In the genomic region with DNA sequence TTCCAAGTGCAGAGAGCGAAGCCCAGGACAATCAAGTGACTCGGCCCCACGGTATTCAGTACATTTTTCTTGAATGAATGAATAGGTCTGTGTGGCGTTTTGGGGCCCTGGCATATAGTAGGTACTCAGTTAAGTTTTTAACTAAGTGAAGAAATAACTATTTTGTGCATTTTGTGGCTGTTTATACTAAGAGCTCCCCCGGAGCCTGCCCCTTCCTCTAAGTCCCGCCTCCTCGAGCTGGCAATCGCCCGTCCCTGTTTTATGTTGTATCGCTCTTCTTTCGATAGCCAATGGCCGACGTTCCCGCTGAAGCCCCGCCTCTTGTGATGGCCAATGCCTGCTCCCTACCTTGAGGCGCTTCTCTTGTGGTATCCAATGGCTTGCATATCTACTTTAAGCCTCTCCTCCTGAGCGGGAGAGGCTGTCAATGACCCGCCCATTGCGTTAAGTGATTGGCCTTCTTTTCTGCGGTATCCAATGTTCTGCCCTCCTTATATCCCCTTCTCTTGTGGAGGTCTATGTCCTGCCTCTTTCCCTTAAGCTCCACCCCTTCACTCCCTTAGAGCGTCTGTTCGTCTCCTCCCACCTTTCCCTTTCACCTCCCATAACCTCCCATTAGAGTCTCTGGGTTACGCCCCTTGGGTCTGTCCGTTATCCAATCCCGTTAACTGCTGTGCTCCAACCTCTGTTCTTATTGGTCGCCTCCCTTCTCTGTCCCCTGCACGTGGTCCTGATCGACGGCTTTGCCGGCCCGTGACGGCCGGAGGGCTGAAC, we compare ENCODE assay signal across 8 cellular contexts. TPM values are rescaled to one million over a fixed set of nuclear protein-coding genes. Genes with fewer than 3 reads are reported as not detected.
DNase-seq lines count a peak whose midpoint lies in the region; ATAC-seq, FAIRE-seq and TF ChIP-seq lines count a peak whose summit lies in the region.

No MANE protein-coding gene starts in this region.

- H3K9me3 ChIP-seq in cardiac muscle cell (ENCODE audit: low read depth) (no peaks in the 10 kb centered on the region), pancreas (no peaks in the 10 kb centered on the region), tibial artery (no peaks in the 10 kb centered on the region)

- H3K27me3 ChIP-seq in cardiac muscle cell (no peaks in the 10 kb centered on the region), pancreas (no peaks in the 10 kb centered on the region), tibial artery (no peaks in the 10 kb centered on the region)

- H3K4me1 ChIP-seq in cardiac muscle cell (ENCODE audit: low read depth) (peaks cover 4% of the 10 kb centered on the region), pancreas (peaks cover 0 to 3% (median 0%) of the 10 kb centered on the region in 3 donors), tibial artery (peaks cover 0 to 31% (median 25%) of the 10 kb centered on the region in 4 donors)

- intact Hi-C loops in pancreas (cut with DNase I) (no loop called here), tibial artery (cut with DNase I; ENCODE audit: low total_unique reads) (no loop called here)

- 1% methylated on average over 33 of the region's 33 CpGs for WGBS in pancreas, 2 donors

- FAIRE-seq in pancreas (lab: Jason Lieb, UNC), result peak; percentile 99

- peak; percentile 99 for DNase-seq in GM10266 (ENCODE audit: extremely low spot score)
- peak; percentile 100 for DNase-seq in NCI-H1105 treated with DMSO at 0.1 percent for 48 hours (lab: John Stamatoyannopoulos, UW)
- peak; percentile 100 for DNase-seq in SKM-1 (lab: John Stamatoyannopoulos, UW; ENCODE audit: unreplicated experiment)
- peak; percentile 95 for DNase-seq in activated naive CD8-positive, alpha-beta T cell treated with anti-CD3 and anti-CD28 coated beads, Interleukin-2, amount 50 U/mL, for 16 hours (ENCODE audit: low read depth, low spot score)
- peak; percentile 99 to 100 for DNase-seq in cardiac muscle cell (ENCODE audit: low read depth in 1 of 2, low spot score in 1 of 2)
- peak; percentile 89 to 99 (median 98) for DNase-seq in pancreas
- peak; percentile 99 for DNase-seq in tibial artery

- peaks cover 2% of the 10 kb centered on the region for H3K36me3 ChIP-seq in cardiac muscle cell
- H3K36me3 ChIP-seq in pancreas, result peaks cover 0 to 6% (median 0%) of the 10 kb centered on the region in 3 donors
- peaks cover 4 to 15% (median 8%) of the 10 kb centered on the region in 3 donors for H3K36me3 ChIP-seq in tibial artery

- TF ChIP-seq CTCF in GM10266 (IDR thresholded peaks at IDR 0.05; ENCODE audit: control insufficient read depth, insufficient read depth, low read depth, missing control alignments), result no peak
- TF ChIP-seq CTCF in cardiac muscle cell (IDR thresholded peaks at IDR 0.05; ENCODE audit: low read depth, low read length), result no peak
- no peak for TF ChIP-seq CTCF in pancreas (IDR thresholded peaks at IDR 0.05)
- peak in 1 of 2 experiments; percentile 32 for TF ChIP-seq CTCF in tibial artery (IDR thresholded peaks at IDR 0.05)

- ATAC-seq in HG02678 (IDR thresholded peaks at IDR 0.05; ENCODE audit: unreplicated experiment), result peak; percentile 85
- peak; percentile 91 to 96 (median 92) for ATAC-seq in pancreas

- peak overlapping the region; percentile 78 for H3K27ac ChIP-seq in cardiac muscle cell
- peak overlapping the region; percentile 55 to 91 (median 80) for H3K27ac ChIP-seq in pancreas
- peak overlapping the region; percentile 74 to 83 for H3K27ac ChIP-seq in tibial artery

- H3K4me3 ChIP-seq in cardiac muscle cell (peak overlapping the region; percentile 91), pancreas (peak overlapping the region; percentile 90 to 98 (median 92)), tibial artery (peak overlapping the region; percentile 97 to 98)

RNA-seq across cellular contexts. Expression of gene HDGFL2, which starts 0.5 kb away (rescaled TPM):
- total RNA-seq in cardiac muscle cell, result 186 and 246 TPM in 2 replicates
- 123 and 140 TPM in 2 replicates for polyA plus RNA-seq in cardiac muscle cell
- 10 to 100 TPM; 12.8 to 23.4 (median 16.3) TPM for total RNA-seq in pancreas
- 10 to 100 TPM; 32.8 to 32.9 TPM for polyA plus RNA-seq in pancreas

RNA-seq across cellular contexts. Expression of gene UBXN6, which starts 14.0 kb away (rescaled TPM):
- total RNA-seq in cardiac muscle cell (147 and 192 TPM in 2 replicates), pancreas (10 to 100 TPM; 57.2 to 79.3 (median 67.0) TPM)
- polyA plus RNA-seq in cardiac muscle cell (33.7 and 46.2 TPM in 2 replicates), pancreas (100 to 1,000 TPM; 110 to 130 TPM)

RNA-seq across cellular contexts. Expression of gene PLIN4, which starts 46.7 kb away (rescaled TPM):
- 0.07 and 0.42 TPM in 2 replicates for total RNA-seq in cardiac muscle cell
- polyA plus RNA-seq in cardiac muscle cell, result 0.54 and 0.81 TPM in 2 replicates
- total RNA-seq in pancreas, result 10 to 100 TPM in 3 of 6 donors, 1 to 10 TPM in 3; 2.2 to 17.8 (median 9.2) TPM
- 100 to 1,000 TPM in 1 of 2 donors, 10 to 100 TPM in 1; 23.6 to 138 TPM for polyA plus RNA-seq in pancreas

Comparison
In these comparisons a context has a peak if more than half of its experiments do, and no peak if none do; other contexts are left out.
1. Peak in every context shown above with its lines: DNase-seq, ATAC-seq, H3K4me3 ChIP-seq and H3K27ac ChIP-seq.